Comparison of ENCODE assay signal across 17 cellular contexts in the genomic region with DNA sequence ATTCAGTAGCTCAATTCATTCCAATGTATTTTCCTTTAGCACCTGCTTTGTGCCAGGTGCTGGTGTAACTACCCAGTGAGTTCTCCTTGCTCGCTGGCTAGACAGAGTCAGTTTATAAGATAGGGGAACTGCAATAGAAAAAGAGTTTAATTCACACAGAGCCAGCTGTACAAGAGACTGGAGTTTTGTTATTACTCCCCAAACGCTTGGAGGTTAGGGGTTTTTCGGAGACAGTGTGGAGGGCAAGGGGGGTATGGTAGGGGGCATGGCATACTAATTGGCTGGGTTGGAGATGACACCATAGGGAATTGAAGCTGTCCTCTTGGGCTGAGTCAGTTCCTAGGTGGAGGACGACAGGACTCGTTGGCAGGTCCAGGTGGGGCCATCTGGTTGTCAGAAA. TPM values are rescaled to one million over a fixed set of nuclear protein-coding genes. Genes with fewer than 3 reads are reported as not detected.
A peak's percentile ranks its signal among the peaks of the same experiment; 100 is the strongest.
DNase-seq lines count a peak whose midpoint lies in the region; ATAC-seq, FAIRE-seq and TF ChIP-seq lines count a peak whose summit lies in the region.
"Had no signal": no experiment of that assay in that cellular context is flagged by ENCODE, and none has a peak within 500 bp of the region (broad histone marks: within the 10 kb centered on the region; RNA-seq: fewer than 3 reads in every experiment).

No MANE protein-coding gene starts in this region.

- H3K27ac ChIP-seq in HepG2 (ENCODE audit: extremely low read length, insufficient read depth, low read length) (no peak overlapping the region), left lung (no peak overlapping the region)
- H3K27ac ChIP-seq in CD8-positive, alpha-beta memory T cell (ENCODE audit: low read depth, low read length): no peak overlapping the region
- H3K27ac ChIP-seq: left ventricle myocardium inferior, SK-N-MC, transverse colon had no signal

- no peak for TF ChIP-seq RAD21 in HepG2 (CRISPR knock-in tag; IDR thresholded peaks at IDR 0.05)

- H3K4me1 Mint-ChIP-seq in CD8-positive, alpha-beta memory T cell: peaks cover 24 to 28% (median 26%) of the 10 kb centered on the region in 3 donors

- H3K4me1 ChIP-seq in HepG2 (ENCODE audit: insufficient read depth, low read length): no peaks in the 10 kb centered on the region; the same call in 1 of the 2 replicates
- H3K4me1 ChIP-seq in left lung: peaks cover 5 to 24% of the 10 kb centered on the region in 2 donors
- peaks cover 20% of the 10 kb centered on the region for H3K4me1 ChIP-seq in CD8-positive, alpha-beta memory T cell (ENCODE audit: insufficient read depth, low read length)

- WGBS in HepG2 (ENCODE audit: low lambda C conversion rate): 45% methylated on average over 5 of the region's 5 CpGs

- BruUV-seq in HepG2 (replicated peaks; lab: Mats Ljungman, UMichigan): no TSS peak

- no peak for TF ChIP-seq POLR2A in HepG2 (IDR thresholded peaks at IDR 0.05; ENCODE audit: insufficient read depth in 1 of 2, low read depth in 2 of 2, low read length in 2 of 2)

- no peaks in the 10 kb centered on the region; a peak in 1 of 5 replicates for H3K27me3 ChIP-seq in HepG2 (ENCODE audit: control insufficient read depth in 1 of 2, insufficient read depth in 2 of 2, low read length in 2 of 2)
- no peaks in the 10 kb centered on the region for H3K27me3 ChIP-seq in left lung
- no peaks in the 10 kb centered on the region for H3K27me3 ChIP-seq in CD8-positive, alpha-beta memory T cell (ENCODE audit: insufficient read depth, low read length, poor library complexity, severe bottlenecking)
- H3K27me3 ChIP-seq: transverse colon had no signal

- H2AFZ ChIP-seq in HepG2 (ENCODE audit: low read length): no peak overlapping the region

- TF ChIP-seq EP300 in HepG2 (IDR thresholded peaks at IDR 0.05; ENCODE audit: low read depth in 2 of 2, low read length in 2 of 2): no peak
- no peak for TF ChIP-seq EP300 in HepG2 (CRISPR knock-in tag; IDR thresholded peaks at IDR 0.05; ENCODE audit: borderline replicate concordance)

- H3K36me3 ChIP-seq in HepG2 (replicated peaks in 1 of 2; ENCODE audit: control insufficient read depth in 1 of 2, insufficient read depth in 2 of 2, low read length in 2 of 2): no peaks in the 10 kb centered on the region
- H3K36me3 ChIP-seq in left lung: no peaks in the 10 kb centered on the region
- H3K36me3 ChIP-seq in CD8-positive, alpha-beta memory T cell (ENCODE audit: insufficient read depth, low read length): no peaks in the 10 kb centered on the region
- H3K36me3 ChIP-seq: left ventricle myocardium inferior, transverse colon had no signal

- TF ChIP-seq CTCF in GM12864 (IDR thresholded peaks at IDR 0.05; ENCODE audit: low read depth, low read length, missing control alignments): no peak
- no peak for TF ChIP-seq CTCF in HepG2 (CRISPR knock-in tag; IDR thresholded peaks at IDR 0.05)
- TF ChIP-seq CTCF in left lung (IDR thresholded peaks at IDR 0.05): no peak

- no peaks in the 10 kb centered on the region for H4K20me1 ChIP-seq in HepG2 (ENCODE audit: insufficient read depth, low read length)

- no peak overlapping the region for H3K4me3 Mint-ChIP-seq in CD8-positive, alpha-beta memory T cell
- H3K4me3 Mint-ChIP-seq: activated CD8-positive, alpha-beta memory T cell treated with anti-CD3 and anti-CD28 coated beads, Interleukin-2, amount 10 ng/mL, durations not matched to agents 7 days and 5 days; activated naive CD4-positive, alpha-beta T cell treated with anti-CD3 and anti-CD28 coated beads for 36 hours; naive thymus-derived CD4-positive, alpha-beta T cell had no signal

- no peak for FAIRE-seq in HepG2 (lab: Jason Lieb, UNC)
- FAIRE-seq: D721Med had no signal

- peak; percentile 59 for ATAC-seq in GM19023 (IDR thresholded peaks at IDR 0.05; ENCODE audit: unreplicated experiment)
- peak; percentile 58 for ATAC-seq in HG02588 (IDR thresholded peaks at IDR 0.05; ENCODE audit: unreplicated experiment)
- peak; percentile 79 for ATAC-seq in HG03432 (IDR thresholded peaks at IDR 0.05; ENCODE audit: unreplicated experiment)
- ATAC-seq in HepG2: no peak
- no peak for ATAC-seq in left lung
- ATAC-seq: activated CD8-positive, alpha-beta memory T cell treated with anti-CD3 and anti-CD28 coated beads, Interleukin-2, amount 10 ng/mL, durations not matched to agents 7 days and 5 days; naive thymus-derived CD4-positive, alpha-beta T cell had no signal

- no peaks in the 10 kb centered on the region for H3K79me2 ChIP-seq in HepG2 (ENCODE audit: insufficient read depth, low read length)

- intact Hi-C loops in HepG2 (cut with micrococcal nuclease; ENCODE audit: unreplicated experiment) (no loop called here), left lung (cut with DNase I) (loop anchor here in 1 of 2 donors (10.0 kb wide), 1 partner anchor 813 kb away; no protein-coding TSS in a partner anchor)

- peaks cover 0 to 6% of the 10 kb centered on the region in 2 donors for H3K27me3 Mint-ChIP-seq in CD8-positive, alpha-beta memory T cell
- H3K27me3 Mint-ChIP-seq: activated CD8-positive, alpha-beta memory T cell treated with anti-CD3 and anti-CD28 coated beads, Interleukin-2, amount 10 ng/mL, durations not matched to agents 7 days and 5 days had no signal

- H3K9me3 ChIP-seq in HepG2 (ENCODE audit: low read length) (no peaks in the 10 kb centered on the region), left lung (peaks cover 0 to 7% of the 10 kb centered on the region in 2 donors)
- H3K9me3 ChIP-seq in CD8-positive, alpha-beta memory T cell (ENCODE audit: low read length): no peaks in the 10 kb centered on the region
- H3K9me3 ChIP-seq: left ventricle myocardium inferior, transverse colon had no signal

- peak; percentile 40 for DNase-seq in GM12864 (ENCODE audit: low read depth)
- no peak for DNase-seq in HepG2 (ENCODE audit: low spot score)
- no peak for DNase-seq in activated effector memory CD4-positive, alpha-beta T cell treated with Interleukin-2 at 50 U/mL for 16 hours
- DNase-seq in left lung: no peak
- DNase-seq in CD8-positive, alpha-beta memory T cell: no peak
- DNase-seq: activated CD8-positive, alpha-beta memory T cell treated with anti-CD3 and anti-CD28 coated beads, Interleukin-2, amount 10 ng/mL, durations not matched to agents 7 days and 5 days; activated naive CD4-positive, alpha-beta T cell treated with anti-CD3 and anti-CD28 coated beads for 36 hours; left ventricle myocardium inferior; MV-4-11; naive thymus-derived CD4-positive, alpha-beta T cell; transverse colon had no signal

- no peaks in the 10 kb centered on the region for H3K9me3 Mint-ChIP-seq in CD8-positive, alpha-beta memory T cell

- H3K9ac ChIP-seq in HepG2 (ENCODE audit: insufficient read depth, low read depth, low read length): no peak overlapping the region

- H3K4me3 ChIP-seq in GM12864 (ENCODE audit: low read depth, low read length) (no peak overlapping the region), HepG2 (replicated peaks in 1 of 3; ENCODE audit: insufficient read depth in 1 of 3, low read depth in 2 of 3, low read length in 3 of 3) (no peak overlapping the region), left lung (no peak overlapping the region)
- H3K4me3 ChIP-seq in CD8-positive, alpha-beta memory T cell (ENCODE audit: low read length): no peak overlapping the region
- H3K4me3 ChIP-seq: left ventricle myocardium inferior, SK-N-MC, transverse colon had no signal

- CTCF ChIA-PET in HepG2 (lab: Yijun Ruan, JAX; ENCODE audit: low intra/inter-chr PET ratio, low total read pairs): no interaction called here
- CTCF ChIA-PET in CD8-positive, alpha-beta memory T cell (lab: Charles Lee): no interaction called here

- in situ Hi-C loops in HepG2 (cut with HindIII; ENCODE audit: extremely low pct_ligation_motif_present, low pct_unique_long_range_greater_than_20kb): loop anchor here (25.0 kb wide), 3 partner anchors 285 to 810 kb away; a partner anchor contains a TSS

- peak overlapping the region in 1 of 8 donors; percentile 41 for H3K27ac Mint-ChIP-seq in CD8-positive, alpha-beta memory T cell
- H3K27ac Mint-ChIP-seq: activated CD8-positive, alpha-beta memory T cell treated with anti-CD3 and anti-CD28 coated beads, Interleukin-2, amount 10 ng/mL, durations not matched to agents 7 days and 5 days; activated naive CD4-positive, alpha-beta T cell treated with anti-CD3 and anti-CD28 coated beads for 36 hours; naive thymus-derived CD4-positive, alpha-beta T cell had no signal

- no peaks in the 10 kb centered on the region for H3K36me3 Mint-ChIP-seq in CD8-positive, alpha-beta memory T cell

- POLR2A ChIA-PET in HepG2 (lab: Yijun Ruan, JAX): no interaction called here
- POLR2A ChIA-PET in CD8-positive, alpha-beta memory T cell (lab: Charles Lee): no interaction called here

- H3K4me2 ChIP-seq in HepG2 (ENCODE audit: low read depth, low read length): no peak overlapping the region

RNA-seq across cellular contexts. Expression of a gene that starts 5.4 kb away (rescaled TPM):
- total RNA-seq in HepG2 (2016; rRNA removed; fragmentation: Illumina TruSeq; extraction: Trizol) (not detected in 2 replicates), left lung (1 to 10 TPM; 1.1 to 5.6 TPM)
- total RNA-seq in HepG2 (2016; cell fraction: cytosol; rRNA removed; fragmentation: Illumina TruSeq; extraction: Trizol; ENCODE audit: low read depth): not detected in 2 replicates
- total RNA-seq in HepG2 (2016; cell fraction: insoluble cytoplasmic fraction; rRNA removed; fragmentation: Illumina TruSeq; extraction: Trizol): not detected in 2 replicates
- total RNA-seq in HepG2 (2016; cell fraction: membrane; rRNA removed; fragmentation: Illumina TruSeq; extraction: Trizol): not detected in 2 replicates
- total RNA-seq in HepG2 (2016; cell fraction: nucleus; rRNA removed; fragmentation: Illumina TruSeq; extraction: Trizol): not detected in 2 replicates
- polyA plus RNA-seq in HepG2 (2011; rRNA removed): not detected in 2 replicates
- polyA plus RNA-seq in HepG2 (2011; cell fraction: cytosol; rRNA removed): not detected in 2 replicates
- polyA plus RNA-seq in HepG2 (2011; cell fraction: nucleus; rRNA removed): not detected in 2 replicates
- polyA plus RNA-seq in HepG2 (2012): not detected in 2 replicates
- not detected in 2 replicates for polyA plus RNA-seq in HepG2 (2016; cell fraction: cytosol; fragmentation: Illumina TruSeq; extraction: Trizol; ENCODE audit: low read depth)
- polyA plus RNA-seq in HepG2 (2016; cell fraction: insoluble cytoplasmic fraction; fragmentation: Illumina TruSeq; extraction: Trizol; ENCODE audit: low read depth): not detected in 2 replicates
- not detected in 2 replicates for polyA plus RNA-seq in HepG2 (2016; cell fraction: membrane; fragmentation: Illumina TruSeq; extraction: Trizol; ENCODE audit: low read depth)
- polyA plus RNA-seq in HepG2 (2016; cell fraction: nucleus; fragmentation: Illumina TruSeq; extraction: Trizol; ENCODE audit: insufficient read depth, low read depth): not detected in 2 replicates
- not detected in 2 replicates for polyA minus RNA-seq in HepG2 (2011; rRNA and poly(A)+ RNA removed; ENCODE audit: low replicate concordance)
- polyA minus RNA-seq in HepG2 (2011; cell fraction: cytosol; rRNA and poly(A)+ RNA removed): not detected in 2 replicates
- polyA minus RNA-seq in HepG2 (2011; cell fraction: nucleus; rRNA and poly(A)+ RNA removed): not detected in 2 replicates
- under 1 TPM; 0.64 to 0.77 TPM for total RNA-seq in CD8-positive, alpha-beta memory T cell
- 0.45 TPM for polyA plus RNA-seq in CD8-positive, alpha-beta memory T cell
- polyA plus RNA-seq: AG04450 had no signal

RNA-seq across cellular contexts. Expression of a gene that starts 20.2 kb away (rescaled TPM):
- total RNA-seq in HepG2 (2016; rRNA removed; fragmentation: Illumina TruSeq; extraction: Trizol): 51.0 and 66.2 TPM in 2 replicates
- total RNA-seq in HepG2 (2016; cell fraction: cytosol; rRNA removed; fragmentation: Illumina TruSeq; extraction: Trizol; ENCODE audit: low read depth): 38.5 and 43.1 TPM in 2 replicates
- total RNA-seq in HepG2 (2016; cell fraction: insoluble cytoplasmic fraction; rRNA removed; fragmentation: Illumina TruSeq; extraction: Trizol): 55.5 and 63.3 TPM in 2 replicates
- total RNA-seq in HepG2 (2016; cell fraction: membrane; rRNA removed; fragmentation: Illumina TruSeq; extraction: Trizol): 51.7 and 64.0 TPM in 2 replicates
- total RNA-seq in HepG2 (2016; cell fraction: nucleus; rRNA removed; fragmentation: Illumina TruSeq; extraction: Trizol): 20.8 and 27.4 TPM in 2 replicates
- 34.3 and 41.4 TPM in 2 replicates for polyA plus RNA-seq in HepG2 (2011; rRNA removed)
- polyA plus RNA-seq in HepG2 (2011; cell fraction: cytosol; rRNA removed): 19.2 and 23.8 TPM in 2 replicates
- polyA plus RNA-seq in HepG2 (2011; cell fraction: nucleus; rRNA removed): 7.0 and 8.8 TPM in 2 replicates
- 39.2 and 39.8 TPM in 2 replicates for polyA plus RNA-seq in HepG2 (2012)
- polyA plus RNA-seq in HepG2 (2016; cell fraction: cytosol; fragmentation: Illumina TruSeq; extraction: Trizol; ENCODE audit: low read depth): 52.8 and 70.6 TPM in 2 replicates
- 95.8 and 101 TPM in 2 replicates for polyA plus RNA-seq in HepG2 (2016; cell fraction: insoluble cytoplasmic fraction; fragmentation: Illumina TruSeq; extraction: Trizol; ENCODE audit: low read depth)
- polyA plus RNA-seq in HepG2 (2016; cell fraction: membrane; fragmentation: Illumina TruSeq; extraction: Trizol; ENCODE audit: low read depth): 68.1 and 83.6 TPM in 2 replicates
- 44.3 and 48.4 TPM in 2 replicates for polyA plus RNA-seq in HepG2 (2016; cell fraction: nucleus; fragmentation: Illumina TruSeq; extraction: Trizol; ENCODE audit: insufficient read depth, low read depth)
- polyA minus RNA-seq in HepG2 (2011; rRNA and poly(A)+ RNA removed; ENCODE audit: low replicate concordance): 7.3 and 16.0 TPM in 2 replicates
- polyA minus RNA-seq in HepG2 (2011; cell fraction: cytosol; rRNA and poly(A)+ RNA removed): 5.7 and 6.1 TPM in 2 replicates
- 23.8 and 24.9 TPM in 2 replicates for polyA minus RNA-seq in HepG2 (2011; cell fraction: nucleus; rRNA and poly(A)+ RNA removed)
- total RNA-seq in left lung: 10 to 100 TPM; 46.2 to 49.6 TPM
- 100 to 1,000 TPM; 105 to 108 TPM for total RNA-seq in CD8-positive, alpha-beta memory T cell
- 82.4 TPM for polyA plus RNA-seq in CD8-positive, alpha-beta memory T cell

RNA-seq across cellular contexts. Expression of a gene that starts 37.0 kb away (rescaled TPM):
- 0.18 TPM in 1 of 2 replicates, not detected in the other for total RNA-seq in HepG2 (2016; rRNA removed; fragmentation: Illumina TruSeq; extraction: Trizol)
- total RNA-seq in HepG2 (2016; cell fraction: cytosol; rRNA removed; fragmentation: Illumina TruSeq; extraction: Trizol; ENCODE audit: low read depth): not detected in 2 replicates
- 0.10 and 0.32 TPM in 2 replicates for total RNA-seq in HepG2 (2016; cell fraction: insoluble cytoplasmic fraction; rRNA removed; fragmentation: Illumina TruSeq; extraction: Trizol)
- 0.25 TPM in 1 of 2 replicates, not detected in the other for total RNA-seq in HepG2 (2016; cell fraction: membrane; rRNA removed; fragmentation: Illumina TruSeq; extraction: Trizol)
- 0.47 and 0.97 TPM in 2 replicates for total RNA-seq in HepG2 (2016; cell fraction: nucleus; rRNA removed; fragmentation: Illumina TruSeq; extraction: Trizol)
- 0.55 and 0.58 TPM in 2 replicates for polyA plus RNA-seq in HepG2 (2011; rRNA removed)
- polyA plus RNA-seq in HepG2 (2011; cell fraction: cytosol; rRNA removed): 0.13 and 0.26 TPM in 2 replicates
- polyA plus RNA-seq in HepG2 (2011; cell fraction: nucleus; rRNA removed): 1.2 and 2.5 TPM in 2 replicates
- polyA plus RNA-seq in HepG2 (2012): 0.28 and 0.46 TPM in 2 replicates
- not detected in 2 replicates for polyA plus RNA-seq in HepG2 (2016; cell fraction: cytosol; fragmentation: Illumina TruSeq; extraction: Trizol; ENCODE audit: low read depth)
- 0.13 and 0.19 TPM in 2 replicates for polyA plus RNA-seq in HepG2 (2016; cell fraction: insoluble cytoplasmic fraction; fragmentation: Illumina TruSeq; extraction: Trizol; ENCODE audit: low read depth)
- polyA plus RNA-seq in HepG2 (2016; cell fraction: membrane; fragmentation: Illumina TruSeq; extraction: Trizol; ENCODE audit: low read depth): not detected in 2 replicates
- 1.1 and 2.1 TPM in 2 replicates for polyA plus RNA-seq in HepG2 (2016; cell fraction: nucleus; fragmentation: Illumina TruSeq; extraction: Trizol; ENCODE audit: insufficient read depth, low read depth)
- polyA minus RNA-seq in HepG2 (2011; rRNA and poly(A)+ RNA removed; ENCODE audit: low replicate concordance): 0.21 and 2.3 TPM in 2 replicates
- not detected in 2 replicates for polyA minus RNA-seq in HepG2 (2011; cell fraction: cytosol; rRNA and poly(A)+ RNA removed)
- 2.2 and 3.1 TPM in 2 replicates for polyA minus RNA-seq in HepG2 (2011; cell fraction: nucleus; rRNA and poly(A)+ RNA removed)
- total RNA-seq in left lung: 1 to 10 TPM; 1.3 to 3.4 TPM
- total RNA-seq in CD8-positive, alpha-beta memory T cell: 1 to 10 TPM; 2.2 to 3.2 TPM
- 2.0 TPM for polyA plus RNA-seq in CD8-positive, alpha-beta memory T cell

Comparison
In these comparisons a context has a peak if more than half of its experiments do, and no peak if none do; other contexts are left out.
1. ATAC-seq: peak in GM19023 (single experiment), HG02588 (single experiment) and HG03432 (single experiment); none in HepG2 (single experiment) and left lung (single experiment).